In the genomic region with DNA sequence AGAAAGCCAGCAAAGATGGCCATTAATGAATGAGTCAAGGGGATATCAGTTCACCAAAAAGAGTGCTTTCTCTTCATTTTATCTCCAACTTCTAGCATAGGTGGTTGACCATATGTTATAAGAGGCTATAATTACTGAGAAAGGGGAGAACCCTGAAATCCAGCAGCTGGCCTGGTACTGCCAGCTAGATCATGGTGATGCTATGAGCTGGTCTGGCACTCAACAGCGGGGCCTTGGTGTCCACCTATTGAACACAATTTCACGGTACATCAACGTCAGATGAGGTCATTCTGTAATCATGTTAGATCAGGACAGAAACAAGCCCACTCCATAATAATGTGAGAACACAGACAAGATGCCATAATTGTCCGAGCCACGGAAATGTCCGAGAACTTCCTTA, we compare ENCODE assay signal across 9 cellular contexts.
"Had no signal": no experiment of that assay in that cellular context is flagged by ENCODE, and none has a peak within 500 bp of the region (broad histone marks: within the 10 kb centered on the region; RNA-seq: fewer than 3 reads in every experiment).

No MANE protein-coding gene starts in this region.

- H3K27ac ChIP-seq: GM23248 had no signal

- H3K9me3 ChIP-seq: HAP-1 had no signal

- H3K4me1 ChIP-seq: HAP-1 had no signal

- H3K36me3 ChIP-seq: HAP-1 had no signal

- H3K4me3 ChIP-seq: GM23248, GM23338, HAP-1 had no signal

- DNase-seq: GM23248, GOT3, H7, H9, HCEC 1CT, HFFc6 had no signal

- ATAC-seq: GM23338, HCT116 had no signal
